6 cellular contexts compared by ENCODE assay signal in the genomic region with DNA sequence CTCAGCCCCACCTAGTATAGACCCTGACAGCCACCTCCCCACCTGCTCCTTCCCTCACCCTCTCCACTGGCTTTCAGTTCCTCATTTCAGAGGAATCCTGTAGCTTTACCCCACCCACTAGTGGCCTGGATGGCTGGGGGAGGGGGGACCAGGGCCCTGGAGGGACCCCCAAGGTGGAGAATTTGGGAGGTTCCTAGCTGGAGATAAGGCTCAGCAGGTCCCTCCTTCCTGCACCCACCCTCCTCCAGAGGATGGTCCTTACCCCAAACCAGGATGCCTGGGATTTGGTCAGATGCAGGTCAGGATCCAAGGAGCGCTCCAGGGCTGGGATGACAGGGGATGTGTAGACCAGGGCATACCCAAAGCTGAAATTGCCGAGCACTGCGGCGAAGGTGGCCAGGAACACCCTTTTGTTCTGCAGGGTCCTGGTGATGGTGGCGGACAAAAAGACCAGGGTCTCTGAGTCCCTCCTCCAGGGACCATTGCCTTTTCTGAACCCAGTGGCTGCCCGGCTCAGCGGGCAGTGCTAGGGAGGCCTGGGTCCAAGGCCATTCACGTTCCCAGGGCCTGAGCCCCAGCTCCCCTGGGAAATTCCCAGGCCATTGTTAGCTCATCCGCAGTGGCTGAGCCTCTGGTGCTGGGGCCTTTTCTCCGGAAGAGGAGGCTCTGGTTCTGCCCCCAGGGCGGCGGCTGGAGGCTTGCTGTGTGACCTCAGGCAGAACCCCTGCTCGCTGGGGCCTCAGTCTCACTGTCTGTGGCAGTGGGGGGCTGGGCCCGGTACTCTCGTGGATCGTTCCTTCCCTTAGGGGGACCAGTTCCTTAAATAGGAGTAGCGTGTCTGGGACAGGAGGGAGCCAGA. TPM values are rescaled to one million over a fixed set of nuclear protein-coding genes. Genes with fewer than 3 reads are reported as not detected.
DNase-seq lines count a peak whose midpoint lies in the region; ATAC-seq and TF ChIP-seq lines count a peak whose summit lies in the region.

No MANE protein-coding gene starts in this region.

- no peaks in the 10 kb centered on the region for H3K27me3 Mint-ChIP-seq in activated B cell treated with CpG ODN at 0.5 μM for 24 hours

- DNase-seq in activated B cell treated with CpG ODN at 0.5 μM for 24 hours (peak; percentile 58), T1000 (lab: John Stamatoyannopoulos, UW) (no peak), NCI-H2171 (lab: John Stamatoyannopoulos, UW) (no peak)

- POLR2A ChIA-PET in activated B cell treated with CpG ODN at 0.5 μM for 24 hours (lab: Charles Lee) = interaction anchor here (0.6 to 3.6 kb wide), 15 partner anchors 9 to 483 kb away, joined by 3 to 44 read pairs (median 3); partner anchors contain the start of genes CACFD1, MED22, REXO4 and RPL7A

- TF ChIP-seq CTCF in activated B cell treated with CpG ODN at 0.5 μM for 24 hours (IDR thresholded peaks at IDR 0.05) = no peak

- no peaks in the 10 kb centered on the region for H3K27me3 ChIP-seq in layer of hippocampus (ENCODE audit: control insufficient read depth, insufficient read depth, low read length)

- H3K4me1 Mint-ChIP-seq in activated B cell treated with CpG ODN at 0.5 μM for 24 hours = peaks cover 31% of the 10 kb centered on the region

- H3K4me3 Mint-ChIP-seq in activated B cell treated with CpG ODN at 0.5 μM for 24 hours = peak overlapping the region; percentile 90

- CTCF ChIA-PET in activated B cell treated with CpG ODN at 0.5 μM for 24 hours (lab: Charles Lee) = interaction anchor here (1.7 kb wide), 1 partner anchor 334 kb away, joined by 5 read pairs; no protein-coding TSS in a partner anchor

- H3K27ac ChIP-seq in layer of hippocampus (ENCODE audit: low read depth, low read length) = peak overlapping the region; percentile 58

- intact Hi-C loops in activated B cell treated with CpG ODN at 0.5 μM for 24 hours (cut with micrococcal nuclease) = loop anchor here (1.0 to 2.0 kb wide), 5 partner anchors 19 to 447 kb away; partner anchors contain the start of genes CACFD1, GTF3C5, MED22 and RPL7A

- ATAC-seq in GM18867 (IDR thresholded peaks at IDR 0.05; ENCODE audit: unreplicated experiment) = peak; percentile 30
- peak; percentile 27 for ATAC-seq in HG02981 (IDR thresholded peaks at IDR 0.05; ENCODE audit: unreplicated experiment)
- ATAC-seq in activated B cell treated with CpG ODN at 0.5 μM for 24 hours (ENCODE audit: low read depth) = peak; percentile 46

- H3K36me3 Mint-ChIP-seq in activated B cell treated with CpG ODN at 0.5 μM for 24 hours (ENCODE audit: low read depth) = peaks cover 22% of the 10 kb centered on the region

- peak overlapping the region; percentile 90 for H3K27ac Mint-ChIP-seq in activated B cell treated with CpG ODN at 0.5 μM for 24 hours

- no peaks in the 10 kb centered on the region for H3K9me3 Mint-ChIP-seq in activated B cell treated with CpG ODN at 0.5 μM for 24 hours

RNA-seq across cellular contexts. Expression of gene SLC2A6, which starts 0.7 kb away (rescaled TPM):
- 32.9 and 37.4 TPM in 2 replicates for total RNA-seq in activated B cell treated with CpG ODN at 0.5 μM for 24 hours

RNA-seq across cellular contexts. Expression of gene CACFD1, which starts 18.4 kb away (rescaled TPM):
- total RNA-seq in activated B cell treated with CpG ODN at 0.5 μM for 24 hours = 13.8 and 15.0 TPM in 2 replicates

RNA-seq across cellular contexts. Expression of gene MYMK, which starts 46.5 kb away (rescaled TPM):
- not detected in 2 replicates for total RNA-seq in activated B cell treated with CpG ODN at 0.5 μM for 24 hours

RNA-seq across cellular contexts. Expression of gene ADAMTS13, which starts 56.1 kb away (rescaled TPM):
- total RNA-seq in activated B cell treated with CpG ODN at 0.5 μM for 24 hours = 1.9 TPM in 2 replicates

RNA-seq across cellular contexts. Expression of gene ADAMTSL2, which starts 56.3 kb away (rescaled TPM):
- not detected in 2 replicates for total RNA-seq in activated B cell treated with CpG ODN at 0.5 μM for 24 hours
